ENCODE assay signal across 15 cellular contexts in genomic region chrX:41634284-41634683, GRCh38. TPM values are rescaled to one million over a fixed set of nuclear protein-coding genes. Genes with fewer than 3 reads are reported as not detected.
DNase-seq lines count a peak whose midpoint lies in the region; ATAC-seq and TF ChIP-seq lines count a peak whose summit lies in the region.
"Had no signal": no experiment of that assay in that cellular context is flagged by ENCODE, and none has a peak within 500 bp of the region (broad histone marks: within the 10 kb centered on the region; RNA-seq: fewer than 3 reads in every experiment).

No MANE protein-coding gene starts in this region.

- intact Hi-C loops in heart left ventricle (cut with DNase I) = no loop called here
- intact Hi-C loops in left ventricle myocardium superior (cut with micrococcal nuclease) = no loop called here
- intact Hi-C loops in posterior cingulate gyrus (cut with DNase I) = no loop called here

- H3K9me3 Mint-ChIP-seq in WTC11 = peaks cover 10% of the 10 kb centered on the region
- H3K9me3 Mint-ChIP-seq: activated CD4-positive, alpha-beta T cell treated with anti-CD3 and anti-CD28 coated beads, Interleukin-2, amount 10 ng/mL, durations not matched to agents 24 days and 14 days; type B pancreatic cell had no signal

- H3K27ac ChIP-seq in heart left ventricle = no peak overlapping the region
- H3K27ac ChIP-seq: HL-60 had no signal

- H3K27ac Mint-ChIP-seq in WTC11 = peak overlapping the region; percentile 83
- H3K27ac Mint-ChIP-seq: activated CD4-positive, alpha-beta T cell treated with anti-CD3 and anti-CD28 coated beads, Interleukin-2, amount 10 ng/mL, durations not matched to agents 24 days and 14 days; memory B cell; type B pancreatic cell had no signal

- H3K36me3 ChIP-seq in heart left ventricle = peaks cover 0 to 2% (median 0%) of the 10 kb centered on the region in 9 donors

- CTCF ChIA-PET in WTC11 (lab: Charles Lee) = no interaction called here

- peaks cover 11% of the 10 kb centered on the region for H3K36me3 Mint-ChIP-seq in WTC11

- peaks cover 13% of the 10 kb centered on the region; the same call in 1 of the 2 replicates for H3K4me1 Mint-ChIP-seq in WTC11
- H3K4me1 Mint-ChIP-seq: activated CD4-positive, alpha-beta T cell treated with anti-CD3 and anti-CD28 coated beads, Interleukin-2, amount 10 ng/mL, durations not matched to agents 24 days and 14 days; memory B cell had no signal

- H3K4me3 Mint-ChIP-seq in WTC11 = no peak overlapping the region
- H3K4me3 Mint-ChIP-seq: activated CD4-positive, alpha-beta T cell treated with anti-CD3 and anti-CD28 coated beads, Interleukin-2, amount 10 ng/mL, durations not matched to agents 24 days and 14 days; memory B cell; type B pancreatic cell had no signal

- DNase-seq in heart left ventricle = peak in 1 of 5 donors; percentile 8
- no peak for DNase-seq in left ventricle myocardium superior
- DNase-seq in WTC11 (ENCODE audit: low spot score) = no peak
- peak; percentile 77 for DNase-seq in foreskin melanocyte
- no peak for DNase-seq in posterior cingulate gyrus
- DNase-seq in NCI-H2081 treated with DMSO at 0.1 percent for 48 hours (lab: John Stamatoyannopoulos, UW) = no peak
- DNase-seq in DMS53 (lab: John Stamatoyannopoulos, UW) = no peak
- DNase-seq in NCI-H1105 treated with DMSO at 0.1 percent for 48 hours (lab: John Stamatoyannopoulos, UW) = no peak
- DNase-seq: activated CD4-positive, alpha-beta T cell treated with anti-CD3 and anti-CD28 coated beads, Interleukin-2, amount 10 ng/mL, durations not matched to agents 24 days and 14 days; NCI-H2171 treated with DMSO at 0.1 percent for 48 hours; stimulated activated CD4-positive, alpha-beta T cell treated with anti-CD3 and anti-CD28 coated beads, Interleukin-15, amount 100 ng/mL, for 24 hours had no signal

- H3K9me3 ChIP-seq in heart left ventricle = peaks cover 0 to 3% (median 0%) of the 10 kb centered on the region in 12 donors

- H3K4me3 ChIP-seq in heart left ventricle = no peak overlapping the region

- TF ChIP-seq POLR2A in heart left ventricle (IDR thresholded peaks at IDR 0.05) = no peak

- ATAC-seq in heart left ventricle = peak in 3 of 4 donors; percentile 11 to 49 (median 38)
- no peak for ATAC-seq in left ventricle myocardium superior
- no peak for ATAC-seq in WTC11

- H3K4me1 ChIP-seq in heart left ventricle = no peaks in the 10 kb centered on the region

- POLR2A ChIA-PET in WTC11 (lab: Charles Lee) = no interaction called here

- no peaks in the 10 kb centered on the region for H3K27me3 Mint-ChIP-seq in WTC11 (ENCODE audit: low read depth)
- H3K27me3 Mint-ChIP-seq: activated CD4-positive, alpha-beta T cell treated with anti-CD3 and anti-CD28 coated beads, Interleukin-2, amount 10 ng/mL, durations not matched to agents 24 days and 14 days; memory B cell; type B pancreatic cell had no signal

- WGBS in heart left ventricle, 4 donors = 10 to 17% (median 13%) methylated on average over 2 of the region's 2 CpGs

- no peak for TF ChIP-seq CTCF in heart left ventricle (IDR thresholded peaks at IDR 0.05)
- no peak for TF ChIP-seq CTCF in WTC11 (IDR thresholded peaks at IDR 0.05)

- H3K27me3 ChIP-seq in heart left ventricle = peaks cover 0 to 13% (median 0%) of the 10 kb centered on the region in 9 donors

TF ChIP-seq in WTC11, 78 proteins besides CTCF, POLR2A, EP300 and RAD21:
- TF ChIP-seq EMX1 (CRISPR knock-in tag; IDR thresholded peaks at IDR 0.05) = no peak
- no peak for TF ChIP-seq NFE2L1 (CRISPR knock-in tag; IDR thresholded peaks at IDR 0.05)
- TF ChIP-seq AFF4 (CRISPR knock-in tag; IDR thresholded peaks at IDR 0.05; ENCODE audit: borderline replicate concordance) = no peak
- TF ChIP-seq NFYB (CRISPR knock-in tag; conservative IDR thresholded peaks at IDR 0.05; ENCODE audit: low read depth) = no peak
- TF ChIP-seq ATF1 (CRISPR knock-in tag; IDR thresholded peaks at IDR 0.05) = no peak

RNA-seq across cellular contexts. Expression of gene GPR34, which starts 54.5 kb away (rescaled TPM):
- total RNA-seq in heart left ventricle (10 to 100 TPM in 2 of 9 donors, 1 to 10 TPM in 7; 1.7 to 18.4 (median 4.1) TPM), left ventricle myocardium superior (8.6 TPM), WTC11 (2021) (0.09 TPM in 1 of 3 replicates, not detected in the others)
- polyA plus RNA-seq in heart left ventricle = 1 to 10 TPM; 1.3 to 2.1 TPM
- total RNA-seq: OCI-LY7 had no signal

Comparison
In these comparisons a context has a peak if more than half of its experiments do, and no peak if none do; other contexts are left out.
1. ATAC-seq: peak in heart left ventricle (3 of 4); none in left ventricle myocardium superior (single experiment) and WTC11 (single experiment).